1 cellular context compared by ENCODE assay signal in genomic region chr10:67665491-67665890, GRCh38.
A peak's percentile ranks its signal among the peaks of the same experiment; 100 is the strongest.
TF ChIP-seq lines count a peak whose summit lies in the region.

No MANE protein-coding gene starts in this region.

TF ChIP-seq in GM12878, 131 proteins besides CTCF, POLR2A, EP300 and RAD21 (continued from another document):
- TF ChIP-seq PBX3 (IDR thresholded peaks at IDR 0.05; ENCODE audit: insufficient replicate concordance, low read depth, low read length): peak; percentile 75
- no peak for TF ChIP-seq BMI1 (IDR thresholded peaks at IDR 0.05; ENCODE audit: borderline replicate concordance)
- no peak for TF ChIP-seq KDM1A (IDR thresholded peaks at IDR 0.05; ENCODE audit: borderline replicate concordance)
- peak; percentile 27; the same call in 1 of the 2 replicates for TF ChIP-seq CHD2 (IDR thresholded peaks at IDR 0.05; ENCODE audit: borderline replicate concordance, low read depth, low read length)
- TF ChIP-seq DPF2 (IDR thresholded peaks at IDR 0.05): 0 out of 2 replicates have a peak, but pooled peaks have one; percentile 30
